15 cellular contexts compared by ENCODE assay signal in genomic region chr4:74418063-74418670, GRCh38. TPM values are rescaled to one million over a fixed set of nuclear protein-coding genes. Genes with fewer than 3 reads are reported as not detected.
DNase-seq lines count a peak whose midpoint lies in the region; ATAC-seq and TF ChIP-seq lines count a peak whose summit lies in the region.
"Had no signal": no experiment of that assay in that cellular context is flagged by ENCODE, and none has a peak within 500 bp of the region (broad histone marks: within the 10 kb centered on the region; RNA-seq: fewer than 3 reads in every experiment).

No MANE protein-coding gene starts in this region.

- H3K27ac Mint-ChIP-seq in glutamatergic neuron (ENCODE audit: unreplicated experiment): no peak overlapping the region

- H3K36me3 Mint-ChIP-seq in glutamatergic neuron (ENCODE audit: unreplicated experiment): no peaks in the 10 kb centered on the region
- H3K36me3 Mint-ChIP-seq: brain had no signal

- DNase-seq in GM04504 (ENCODE audit: low read depth) (peak; percentile 67), RKO (ENCODE audit: low spot score) (peak; percentile 47), fibroblast of mammary gland (ENCODE audit: low read depth) (peak; percentile 95), DMS53 (lab: John Stamatoyannopoulos, UW) (no peak), glutamatergic neuron (no peak), DMS 273 (lab: John Stamatoyannopoulos, UW; ENCODE audit: unreplicated experiment) (no peak)
- DNase-seq: activated T-cell treated with anti-CD3 and anti-CD28 coated beads, Interleukin-2, amount 50 U/mL, for 48 hours; DMS79 treated with DMSO at 0.1 percent for 48 hours; SIG-M5; stimulated activated CD4-positive, alpha-beta T cell treated with anti-CD3 and anti-CD28 coated beads, Interleukin-4, amount 100 ng/mL, for 24 hours had no signal

- peak overlapping the region; percentile 1 for H3K4me2 ChIP-seq in skeletal muscle satellite cell (ENCODE audit: low read length)

- no peaks in the 10 kb centered on the region for H3K27me3 Mint-ChIP-seq in glutamatergic neuron (ENCODE audit: unreplicated experiment)

- ATAC-seq in GM21526 (IDR thresholded peaks at IDR 0.05; ENCODE audit: low FRiP score, unreplicated experiment): no peak
- ATAC-seq: activated CD4-positive, CD25-positive, alpha-beta regulatory T cell treated with anti-CD3 and anti-CD28 coated beads, Interleukin-2, amount 50 U/mL, for 24 hours had no signal

- no peaks in the 10 kb centered on the region for H3K27me3 ChIP-seq in skeletal muscle satellite cell (ENCODE audit: control insufficient read depth, insufficient read depth, low read length)

- H3K36me3 ChIP-seq in skeletal muscle satellite cell (ENCODE audit: insufficient read depth, low read length): no peaks in the 10 kb centered on the region

- no peaks in the 10 kb centered on the region for H3K9me3 Mint-ChIP-seq in glutamatergic neuron (ENCODE audit: unreplicated experiment)
- H3K9me3 Mint-ChIP-seq: brain had no signal

- H3K4me1 ChIP-seq in skeletal muscle satellite cell (ENCODE audit: control insufficient read depth, insufficient read depth, low read length): peaks cover 19% of the 10 kb centered on the region

- no peak overlapping the region for H3K9ac ChIP-seq in skeletal muscle satellite cell (ENCODE audit: low read depth, low read length)

- H3K4me3 Mint-ChIP-seq in glutamatergic neuron (ENCODE audit: unreplicated experiment): no peak overlapping the region
- H3K4me3 Mint-ChIP-seq: brain had no signal

- no peak for TF ChIP-seq CTCF in fibroblast of mammary gland (conservative IDR thresholded peaks at IDR 0.05; ENCODE audit: control insufficient read depth, insufficient read depth, low read depth, low read length)
- no peak for TF ChIP-seq CTCF in glutamatergic neuron (IDR thresholded peaks at IDR 0.05; ENCODE audit: partially characterized antibody, unreplicated experiment)

- H3K9me3 ChIP-seq in skeletal muscle satellite cell (replicated peaks; ENCODE audit: low read length): no peaks in the 10 kb centered on the region

- H3K4me3 ChIP-seq in fibroblast of mammary gland (ENCODE audit: control insufficient read depth, low read depth, low read length) (no peak overlapping the region), skeletal muscle satellite cell (ENCODE audit: low read length) (no peak overlapping the region)

- no peaks in the 10 kb centered on the region for H3K4me1 Mint-ChIP-seq in glutamatergic neuron (ENCODE audit: low read depth, unreplicated experiment)
- H3K4me1 Mint-ChIP-seq: brain had no signal

RNA-seq across cellular contexts. Expression of gene AREG, which starts 26.8 kb away (rescaled TPM):
- 6.1 and 8.3 TPM in 2 replicates for total RNA-seq in skeletal muscle satellite cell (2012; rRNA removed)
- total RNA-seq in glutamatergic neuron (ENCODE audit: unreplicated experiment): not detected
- total RNA-seq: liver had no signal

RNA-seq across cellular contexts. Expression of gene EREG, which starts 53.2 kb away (rescaled TPM):
- 7.6 and 16.2 TPM in 2 replicates for total RNA-seq in skeletal muscle satellite cell (2012; rRNA removed)
- total RNA-seq in glutamatergic neuron (ENCODE audit: unreplicated experiment): not detected

Comparison
In these comparisons a context has a peak if more than half of its experiments do, and no peak if none do; other contexts are left out.
1. DNase-seq: peak in GM04504 (single experiment), RKO (single experiment) and fibroblast of mammary gland (single experiment); none in DMS53 (single experiment), glutamatergic neuron (single experiment) and DMS 273 (single experiment).